ENCODE assay signal across 8 cellular contexts in the genomic region with DNA sequence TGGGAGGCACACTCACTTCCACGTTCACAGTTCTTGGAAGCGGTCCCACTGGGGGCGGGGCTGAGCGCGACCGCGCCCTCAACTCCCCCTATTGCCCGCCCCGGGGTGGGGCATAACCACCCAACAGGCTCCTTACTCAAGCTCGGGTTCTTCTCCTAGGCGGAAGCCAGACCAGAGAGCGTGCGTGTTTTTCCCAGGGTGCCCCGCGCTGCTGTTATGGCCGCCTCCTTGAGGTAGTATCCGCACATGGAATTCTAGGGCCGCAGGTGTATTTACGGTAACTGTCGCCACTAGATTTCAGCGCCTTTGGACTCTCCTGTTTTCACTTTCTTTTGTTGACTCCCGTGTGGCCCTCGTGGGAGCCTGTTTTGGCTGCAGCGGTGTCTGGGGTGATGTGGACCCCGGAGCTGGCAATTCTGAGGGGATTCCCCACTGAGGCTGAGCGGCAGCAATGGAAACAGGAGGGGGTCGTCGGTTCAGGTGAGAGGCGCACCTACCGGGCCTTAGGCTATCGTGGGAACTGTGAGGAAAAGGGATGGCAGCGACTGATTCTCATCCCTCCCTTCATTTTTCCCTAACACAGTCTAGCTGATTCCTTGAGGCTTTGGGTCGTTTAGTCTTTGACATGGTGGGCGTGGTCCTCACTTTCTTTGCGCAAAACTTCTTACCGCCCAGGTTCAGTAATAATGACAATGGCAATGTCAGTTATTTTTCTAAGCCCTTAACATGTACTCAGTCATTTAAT. TPM values are rescaled to one million over a fixed set of nuclear protein-coding genes. Genes with fewer than 3 reads are reported as not detected.
DNase-seq lines count a peak whose midpoint lies in the region; ATAC-seq and TF ChIP-seq lines count a peak whose summit lies in the region.

A gene (plus strand): TSS at position 150 of the 745 bp plus-strand sequence. CDS start 243 bp downstream, at position 393.

- H3K36me3 ChIP-seq in kidney epithelial cell (ENCODE audit: control insufficient read depth, insufficient read depth, low read length): no peaks in the 10 kb centered on the region

- no peaks in the 10 kb centered on the region for H3K27me3 ChIP-seq in kidney epithelial cell (ENCODE audit: control insufficient read depth, insufficient read depth, low read length)

- DNase-seq in AG20443 (ENCODE audit: low spot score) (peak; percentile 99), NCI-H510A (lab: John Stamatoyannopoulos, UW) (peak; percentile 92), choroid plexus epithelial cell (ENCODE audit: low read depth) (peak; percentile 97), kidney epithelial cell (ENCODE audit: low read depth) (peak; percentile 82)
- peak; percentile 91 for DNase-seq in activated CD4-positive, alpha-beta T cell treated with anti-CD3 and anti-CD28 coated beads for 1 hour
- peak; percentile 84 to 93 for DNase-seq in stimulated activated CD4-positive, alpha-beta T cell treated with anti-CD3 and anti-CD28 coated beads, Interleukin-1b, Interleukin-23, amount 100 ng/mL, for 1 hour (ENCODE audit: low read depth in 2 of 2)

- peak; percentile 76 for TF ChIP-seq POLR2A in GM19099 (IDR thresholded peaks at IDR 0.05; ENCODE audit: extremely low read depth, insufficient read length, low read depth)

- ATAC-seq in HG03432 (IDR thresholded peaks at IDR 0.05; ENCODE audit: unreplicated experiment): peak; percentile 100

- TF ChIP-seq CTCF in choroid plexus epithelial cell (conservative IDR thresholded peaks at IDR 0.05; ENCODE audit: low read depth, low read length) (no peak), kidney epithelial cell (IDR thresholded peaks at IDR 0.05; ENCODE audit: insufficient read depth, low read length, poor library complexity, severe bottlenecking) (no peak)

- H3K4me3 ChIP-seq in choroid plexus epithelial cell (ENCODE audit: low read depth, low read length) (peak within 1 kb of the TSS; percentile 96), kidney epithelial cell (ENCODE audit: low read depth, low read length) (peak within 1 kb of the TSS; percentile 94)

RNA-seq across cellular contexts. Expression of the gene that starts here (rescaled TPM):
- total RNA-seq in kidney epithelial cell: 19.8 and 24.1 TPM in 2 replicates

Comparison
In these comparisons a context has a peak if more than half of its experiments do, and no peak if none do; other contexts are left out.
1. Peak in every context shown above with its lines: DNase-seq, ATAC-seq and H3K4me3 ChIP-seq.